21 cellular contexts compared by ENCODE assay signal in genomic region chr7:78690174-78690573, GRCh38.
DNase-seq lines count a peak whose midpoint lies in the region; FAIRE-seq and TF ChIP-seq lines count a peak whose summit lies in the region.
"Had no signal": no experiment of that assay in that cellular context is flagged by ENCODE, and none has a peak within 500 bp of the region (broad histone marks: within the 10 kb centered on the region; RNA-seq: fewer than 3 reads in every experiment).

No MANE protein-coding gene starts in this region.

- no peak for TF ChIP-seq CTCF in choroid plexus epithelial cell (conservative IDR thresholded peaks at IDR 0.05; ENCODE audit: low read depth, low read length)

- peak; percentile 17 for DNase-seq in GM04503 (ENCODE audit: low read depth)
- DNase-seq in choroid plexus epithelial cell (ENCODE audit: low read depth) = peak; percentile 18
- DNase-seq in HUDEP-2 (lab: John Stamatoyannopoulos, UW; ENCODE audit: unreplicated experiment in 76 of 76) = no peak
- DNase-seq in NOMO-1 (lab: John Stamatoyannopoulos, UW; ENCODE audit: unreplicated experiment in 2 of 2) = no peak
- DNase-seq in GM12891 (ENCODE audit: insufficient read length, low spot score) = no peak
- no peak for DNase-seq in effector CD8-positive, alpha-beta T cell (lab: John Stamatoyannopoulos, UW)
- DNase-seq: Calu3, DMS79 treated with DMSO at 0.1 percent for 48 hours, GOT3, NCI-H1092, NCI-H1417 treated with DMSO at 0.1 percent for 48 hours, NCI-H1694 treated with DMSO at 0.1 percent for 48 hours, NCI-H2081, NCI-H226, NCI-H510A, NCI-H69, OCI-M1, Peyer's patch, SHP77 treated with DMSO at 0.1 percent for 48 hours had no signal

- FAIRE-seq in islet of Langerhans (lab: Jason Lieb, UNC) (peak; percentile 9), GM12891 (lab: Jason Lieb, UNC) (no peak)

- no peak for TF ChIP-seq POLR2A in GM12891 (IDR thresholded peaks at IDR 0.05; ENCODE audit: low read depth, low read length)

- H3K4me3 ChIP-seq in choroid plexus epithelial cell (ENCODE audit: low read depth, low read length) = no peak overlapping the region
- H3K4me3 ChIP-seq: HAP-1, Peyer's patch had no signal

TF ChIP-seq in GM12891, 5 proteins besides CTCF, POLR2A, EP300 and RAD21:
- TF ChIP-seq POLR2AphosphoS5 (IDR thresholded peaks at IDR 0.05; ENCODE audit: low read depth, low read length) (no peak), SPI1 (IDR thresholded peaks at IDR 0.05; ENCODE audit: low read depth, low read length) (no peak), PAX5 (IDR thresholded peaks at IDR 0.05; ENCODE audit: insufficient read depth, low read length, severe bottlenecking) (no peak), TAF1 (IDR thresholded peaks at IDR 0.05; ENCODE audit: low read depth, low read length) (no peak), POU2F2 (IDR thresholded peaks at IDR 0.05; ENCODE audit: low read depth, low read length) (no peak)

Comparison
In these comparisons a context has a peak if more than half of its experiments do, and no peak if none do; other contexts are left out.
1. DNase-seq: peak in GM04503 (single experiment) and choroid plexus epithelial cell (single experiment); none in HUDEP-2 (0 of 76), NOMO-1 (0 of 2), GM12891 (single experiment) and effector CD8-positive, alpha-beta T cell (single experiment).